ENCODE assay signal across 1 cellular context in genomic region chr7:99677646-99678045, GRCh38.
TF ChIP-seq lines count a peak whose summit lies in the region.

No MANE protein-coding gene starts in this region.

TF ChIP-seq in HepG2, 621 proteins besides CTCF, POLR2A, EP300 and RAD21 (continued from another document and continues in another):
- TF ChIP-seq, protein P1, sequence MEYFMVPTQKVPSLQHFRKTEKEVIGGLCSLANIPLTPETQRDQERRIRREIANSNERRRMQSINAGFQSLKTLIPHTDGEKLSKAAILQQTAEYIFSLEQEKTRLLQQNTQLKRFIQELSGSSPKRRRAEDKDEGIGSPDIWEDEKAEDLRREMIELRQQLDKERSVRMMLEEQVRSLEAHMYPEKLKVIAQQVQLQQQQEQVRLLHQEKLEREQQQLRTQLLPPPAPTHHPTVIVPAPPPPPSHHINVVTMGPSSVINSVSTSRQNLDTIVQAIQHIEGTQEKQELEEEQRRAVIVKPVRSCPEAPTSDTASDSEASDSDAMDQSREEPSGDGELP (IDR thresholded peaks at IDR 0.05; ENCODE audit: borderline replicate concordance, low read depth) = peak; percentile 66; the same call in 1 of the 2 replicates
- TF ChIP-seq ZSCAN22 (CRISPR knock-in tag; IDR thresholded peaks at IDR 0.05) (no peak), SNAPC5 (CRISPR knock-in tag; IDR thresholded peaks at IDR 0.05; ENCODE audit: borderline replicate concordance) (no peak), POGZ (CRISPR knock-in tag; IDR thresholded peaks at IDR 0.05) (peak; percentile 93), ZNF720 (CRISPR knock-in tag; IDR thresholded peaks at IDR 0.05) (no peak), PHF8 (CRISPR knock-in tag; IDR thresholded peaks at IDR 0.05) (peak; percentile 30; the same call in 1 of the 2 replicates), HMGXB3 (CRISPR knock-in tag; IDR thresholded peaks at IDR 0.05; ENCODE audit: borderline replicate concordance) (0 out of 2 replicates have a peak, but pooled peaks have one; percentile 23), ZNF280B (CRISPR knock-in tag; IDR thresholded peaks at IDR 0.05; ENCODE audit: borderline replicate concordance) (no peak), TBP (CRISPR knock-in tag; IDR thresholded peaks at IDR 0.05) (no peak), BORCS8-MEF2B (CRISPR knock-in tag; IDR thresholded peaks at IDR 0.05) (peak; percentile 69), ZNF782 (CRISPR knock-in tag; IDR thresholded peaks at IDR 0.05; ENCODE audit: borderline replicate concordance) (no peak), ZNF577 (CRISPR knock-in tag; IDR thresholded peaks at IDR 0.05; ENCODE audit: borderline replicate concordance, low read depth) (no peak), POLR2AphosphoS2 (IDR thresholded peaks at IDR 0.05; ENCODE audit: low read depth, low read length) (no peak), HHEX (CRISPR knock-in tag; IDR thresholded peaks at IDR 0.05) (peak; percentile 97), KAT7 (CRISPR knock-in tag; IDR thresholded peaks at IDR 0.05; ENCODE audit: borderline replicate concordance) (0 out of 2 replicates have a peak, but pooled peaks have one; percentile 58), JUND (CRISPR knock-in tag; IDR thresholded peaks at IDR 0.05) (0 out of 2 replicates have a peak, but pooled peaks have one; percentile 48), HIVEP1 (CRISPR knock-in tag; IDR thresholded peaks at IDR 0.05) (0 out of 2 replicates have a peak, but pooled peaks have one; percentile 34), KLF6 (CRISPR knock-in tag; IDR thresholded peaks at IDR 0.05) (0 out of 2 replicates have a peak, but pooled peaks have one; percentile 57), ZMYM3 (CRISPR knock-in tag; IDR thresholded peaks at IDR 0.05) (peak; percentile 61; the same call in 1 of the 2 replicates), ZNF136 (CRISPR knock-in tag; IDR thresholded peaks at IDR 0.05; ENCODE audit: low read depth) (0 out of 2 replicates have a peak, but pooled peaks have one; percentile 73), BRCA1 (CRISPR knock-in tag; IDR thresholded peaks at IDR 0.05) (peak; percentile 72; the same call in 1 of the 2 replicates), ZNF704 (CRISPR knock-in tag; IDR thresholded peaks at IDR 0.05; ENCODE audit: borderline replicate concordance) (0 out of 2 replicates have a peak, but pooled peaks have one; percentile 58), ZNF10 (CRISPR knock-in tag; IDR thresholded peaks at IDR 0.05; ENCODE audit: borderline replicate concordance, low read depth) (no peak), ZBTB8A (CRISPR knock-in tag; IDR thresholded peaks at IDR 0.05; ENCODE audit: borderline replicate concordance, low read depth) (no peak), ZNF605 (CRISPR knock-in tag; IDR thresholded peaks at IDR 0.05) (no peak), PREB (CRISPR knock-in tag; IDR thresholded peaks at IDR 0.05) (no peak), ZNF124 (CRISPR knock-in tag; IDR thresholded peaks at IDR 0.05) (no peak), NONO (IDR thresholded peaks at IDR 0.05) (no peak), NONO (CRISPR knock-in tag; conservative IDR thresholded peaks at IDR 0.05) (peak; percentile 65; the same call in 1 of the 2 replicates), POLR2AphosphoS5 (IDR thresholded peaks at IDR 0.05; ENCODE audit: low read depth, low read length) (no peak), BRF2 (CRISPR knock-in tag; IDR thresholded peaks at IDR 0.05) (no peak)
- TF ChIP-seq, protein P2, sequence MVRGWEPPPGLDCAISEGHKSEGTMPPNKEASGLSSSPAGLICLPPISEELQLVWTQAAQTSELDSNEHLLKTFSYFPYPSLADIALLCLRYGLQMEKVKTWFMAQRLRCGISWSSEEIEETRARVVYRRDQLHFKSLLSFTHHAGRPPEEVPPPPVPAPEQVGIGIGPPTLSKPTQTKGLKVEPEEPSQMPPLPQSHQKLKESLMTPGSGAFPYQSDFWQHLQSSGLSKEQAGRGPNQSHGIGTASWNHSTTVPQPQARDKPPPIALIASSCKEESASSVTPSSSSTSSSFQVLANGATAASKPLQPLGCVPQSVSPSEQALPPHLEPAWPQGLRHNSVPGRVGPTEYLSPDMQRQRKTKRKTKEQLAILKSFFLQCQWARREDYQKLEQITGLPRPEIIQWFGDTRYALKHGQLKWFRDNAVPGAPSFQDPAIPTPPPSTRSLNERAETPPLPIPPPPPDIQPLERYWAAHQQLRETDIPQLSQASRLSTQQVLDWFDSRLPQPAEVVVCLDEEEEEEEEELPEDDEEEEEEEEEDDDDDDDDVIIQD (CRISPR knock-in tag; IDR thresholded peaks at IDR 0.05; ENCODE audit: low read depth) = peak; percentile 55; the same call in 1 of the 2 replicates
- TF ChIP-seq, protein P3, sequence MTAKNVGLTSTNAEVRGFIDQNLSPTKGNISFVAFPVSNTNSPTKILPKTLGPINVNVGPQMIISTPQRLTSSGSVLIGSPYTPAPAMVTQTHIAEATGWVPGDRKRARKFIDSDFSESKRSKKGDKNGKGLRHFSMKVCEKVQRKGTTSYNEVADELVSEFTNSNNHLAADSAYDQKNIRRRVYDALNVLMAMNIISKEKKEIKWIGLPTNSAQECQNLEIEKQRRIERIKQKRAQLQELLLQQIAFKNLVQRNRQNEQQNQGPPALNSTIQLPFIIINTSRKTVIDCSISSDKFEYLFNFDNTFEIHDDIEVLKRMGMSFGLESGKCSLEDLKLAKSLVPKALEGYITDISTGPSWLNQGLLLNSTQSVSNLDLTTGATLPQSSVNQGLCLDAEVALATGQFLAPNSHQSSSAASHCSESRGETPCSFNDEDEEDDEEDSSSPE (CRISPR knock-in tag; IDR thresholded peaks at IDR 0.05) = peak; percentile 60
- TF ChIP-seq, protein P4, sequence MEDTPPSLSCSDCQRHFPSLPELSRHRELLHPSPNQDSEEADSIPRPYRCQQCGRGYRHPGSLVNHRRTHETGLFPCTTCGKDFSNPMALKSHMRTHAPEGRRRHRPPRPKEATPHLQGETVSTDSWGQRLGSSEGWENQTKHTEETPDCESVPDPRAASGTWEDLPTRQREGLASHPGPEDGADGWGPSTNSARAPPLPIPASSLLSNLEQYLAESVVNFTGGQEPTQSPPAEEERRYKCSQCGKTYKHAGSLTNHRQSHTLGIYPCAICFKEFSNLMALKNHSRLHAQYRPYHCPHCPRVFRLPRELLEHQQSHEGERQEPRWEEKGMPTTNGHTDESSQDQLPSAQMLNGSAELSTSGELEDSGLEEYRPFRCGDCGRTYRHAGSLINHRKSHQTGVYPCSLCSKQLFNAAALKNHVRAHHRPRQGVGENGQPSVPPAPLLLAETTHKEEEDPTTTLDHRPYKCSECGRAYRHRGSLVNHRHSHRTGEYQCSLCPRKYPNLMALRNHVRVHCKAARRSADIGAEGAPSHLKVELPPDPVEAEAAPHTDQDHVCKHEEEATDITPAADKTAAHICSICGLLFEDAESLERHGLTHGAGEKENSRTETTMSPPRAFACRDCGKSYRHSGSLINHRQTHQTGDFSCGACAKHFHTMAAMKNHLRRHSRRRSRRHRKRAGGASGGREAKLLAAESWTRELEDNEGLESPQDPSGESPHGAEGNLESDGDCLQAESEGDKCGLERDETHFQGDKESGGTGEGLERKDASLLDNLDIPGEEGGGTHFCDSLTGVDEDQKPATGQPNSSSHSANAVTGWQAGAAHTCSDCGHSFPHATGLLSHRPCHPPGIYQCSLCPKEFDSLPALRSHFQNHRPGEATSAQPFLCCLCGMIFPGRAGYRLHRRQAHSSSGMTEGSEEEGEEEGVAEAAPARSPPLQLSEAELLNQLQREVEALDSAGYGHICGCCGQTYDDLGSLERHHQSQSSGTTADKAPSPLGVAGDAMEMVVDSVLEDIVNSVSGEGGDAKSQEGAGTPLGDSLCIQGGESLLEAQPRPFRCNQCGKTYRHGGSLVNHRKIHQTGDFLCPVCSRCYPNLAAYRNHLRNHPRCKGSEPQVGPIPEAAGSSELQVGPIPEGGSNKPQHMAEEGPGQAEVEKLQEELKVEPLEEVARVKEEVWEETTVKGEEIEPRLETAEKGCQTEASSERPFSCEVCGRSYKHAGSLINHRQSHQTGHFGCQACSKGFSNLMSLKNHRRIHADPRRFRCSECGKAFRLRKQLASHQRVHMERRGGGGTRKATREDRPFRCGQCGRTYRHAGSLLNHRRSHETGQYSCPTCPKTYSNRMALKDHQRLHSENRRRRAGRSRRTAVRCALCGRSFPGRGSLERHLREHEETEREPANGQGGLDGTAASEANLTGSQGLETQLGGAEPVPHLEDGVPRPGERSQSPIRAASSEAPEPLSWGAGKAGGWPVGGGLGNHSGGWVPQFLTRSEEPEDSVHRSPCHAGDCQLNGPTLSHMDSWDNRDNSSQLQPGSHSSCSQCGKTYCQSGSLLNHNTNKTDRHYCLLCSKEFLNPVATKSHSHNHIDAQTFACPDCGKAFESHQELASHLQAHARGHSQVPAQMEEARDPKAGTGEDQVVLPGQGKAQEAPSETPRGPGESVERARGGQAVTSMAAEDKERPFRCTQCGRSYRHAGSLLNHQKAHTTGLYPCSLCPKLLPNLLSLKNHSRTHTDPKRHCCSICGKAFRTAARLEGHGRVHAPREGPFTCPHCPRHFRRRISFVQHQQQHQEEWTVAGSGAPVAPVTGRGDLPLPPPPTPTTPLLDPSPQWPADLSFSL (CRISPR knock-in tag; IDR thresholded peaks at IDR 0.05) = no peak
- TF ChIP-seq, protein P5, sequence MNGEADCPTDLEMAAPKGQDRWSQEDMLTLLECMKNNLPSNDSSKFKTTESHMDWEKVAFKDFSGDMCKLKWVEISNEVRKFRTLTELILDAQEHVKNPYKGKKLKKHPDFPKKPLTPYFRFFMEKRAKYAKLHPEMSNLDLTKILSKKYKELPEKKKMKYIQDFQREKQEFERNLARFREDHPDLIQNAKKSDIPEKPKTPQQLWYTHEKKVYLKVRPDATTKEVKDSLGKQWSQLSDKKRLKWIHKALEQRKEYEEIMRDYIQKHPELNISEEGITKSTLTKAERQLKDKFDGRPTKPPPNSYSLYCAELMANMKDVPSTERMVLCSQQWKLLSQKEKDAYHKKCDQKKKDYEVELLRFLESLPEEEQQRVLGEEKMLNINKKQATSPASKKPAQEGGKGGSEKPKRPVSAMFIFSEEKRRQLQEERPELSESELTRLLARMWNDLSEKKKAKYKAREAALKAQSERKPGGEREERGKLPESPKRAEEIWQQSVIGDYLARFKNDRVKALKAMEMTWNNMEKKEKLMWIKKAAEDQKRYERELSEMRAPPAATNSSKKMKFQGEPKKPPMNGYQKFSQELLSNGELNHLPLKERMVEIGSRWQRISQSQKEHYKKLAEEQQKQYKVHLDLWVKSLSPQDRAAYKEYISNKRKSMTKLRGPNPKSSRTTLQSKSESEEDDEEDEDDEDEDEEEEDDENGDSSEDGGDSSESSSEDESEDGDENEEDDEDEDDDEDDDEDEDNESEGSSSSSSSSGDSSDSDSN (CRISPR knock-in tag; IDR thresholded peaks at IDR 0.05) = no peak
